Comparison of ENCODE assay signal across 15 cellular contexts in genomic region chr4:122776916-122777315, GRCh38. TPM values are rescaled to one million over a fixed set of nuclear protein-coding genes. Genes with fewer than 3 reads are reported as not detected.
DNase-seq lines count a peak whose midpoint lies in the region; ATAC-seq, FAIRE-seq and TF ChIP-seq lines count a peak whose summit lies in the region.
"Had no signal": no experiment of that assay in that cellular context is flagged by ENCODE, and none has a peak within 500 bp of the region (broad histone marks: within the 10 kb centered on the region; RNA-seq: fewer than 3 reads in every experiment).

No MANE protein-coding gene starts in this region.

- H3K27ac ChIP-seq in astrocyte (ENCODE audit: low read depth, low read length), result peak overlapping the region; percentile 69

- peak overlapping the region; percentile 54 for H3K27ac Mint-ChIP-seq in astrocyte (ENCODE audit: unreplicated experiment)

- H2AFZ ChIP-seq in astrocyte (ENCODE audit: low read depth, low read length), result no peak overlapping the region

- no peak for FAIRE-seq in astrocyte (lab: Jason Lieb, UNC)
- FAIRE-seq: D721Med, TTC549 had no signal

- H3K27me3 ChIP-seq in astrocyte (ENCODE audit: insufficient read depth, low read length), result no peaks in the 10 kb centered on the region

- no peaks in the 10 kb centered on the region for H3K9me3 ChIP-seq in astrocyte (ENCODE audit: insufficient read depth, low read depth, low read length)

- no peaks in the 10 kb centered on the region for H3K79me2 ChIP-seq in astrocyte (ENCODE audit: insufficient read depth, low read length)

- TF ChIP-seq CTCF in astrocyte (IDR thresholded peaks at IDR 0.05; ENCODE audit: insufficient read depth, low read depth, low read length), result no peak

- no peak overlapping the region for H3K9ac ChIP-seq in astrocyte (ENCODE audit: low read length)

- no peak overlapping the region for H3K4me3 Mint-ChIP-seq in astrocyte (ENCODE audit: unreplicated experiment)

- H3K4me3 ChIP-seq in astrocyte (ENCODE audit: insufficient read depth, low read depth, low read length), result no peak overlapping the region

- H3K27me3 Mint-ChIP-seq in astrocyte (ENCODE audit: low read depth, unreplicated experiment), result no peaks in the 10 kb centered on the region

- H3K9me3 Mint-ChIP-seq in astrocyte (ENCODE audit: unreplicated experiment), result no peaks in the 10 kb centered on the region

- H4K20me1 ChIP-seq in astrocyte (ENCODE audit: insufficient read depth, low read length), result no peaks in the 10 kb centered on the region

- peaks cover 10% of the 10 kb centered on the region for H3K4me1 ChIP-seq in astrocyte (ENCODE audit: insufficient read depth, low read length)

- ATAC-seq in HG02885 (IDR thresholded peaks at IDR 0.05; ENCODE audit: poor library complexity, unreplicated experiment) (no peak), GM21737 (IDR thresholded peaks at IDR 0.05; ENCODE audit: unreplicated experiment) (no peak)
- ATAC-seq: stimulated activated naive CD8-positive, alpha-beta T cell treated with anti-CD3 and anti-CD28 coated beads, Interleukin-15, Interleukin-2, amounts not matched to agents 100 U/mL and 50 U/mL, for 24 hours had no signal

- no peak for TF ChIP-seq EP300 in Ishikawa (IDR thresholded peaks at IDR 0.05; ENCODE audit: borderline replicate concordance)

- TF ChIP-seq RAD21 in Ishikawa (IDR thresholded peaks at IDR 0.05; ENCODE audit: low read depth), result no peak

- H3K36me3 ChIP-seq in astrocyte (ENCODE audit: insufficient read depth, low read length), result no peaks in the 10 kb centered on the region

- peaks cover 17% of the 10 kb centered on the region for H3K4me1 Mint-ChIP-seq in astrocyte (ENCODE audit: low read depth, unreplicated experiment)

- DNase-seq in COLO668 (lab: John Stamatoyannopoulos, UW; ENCODE audit: unreplicated experiment), result peak; percentile 3
- DNase-seq in astrocyte (ENCODE audit: low read depth), result no peak
- peak; percentile 62 for DNase-seq in iris pigment epithelial cell (ENCODE audit: low read depth)
- no peak for DNase-seq in NOMO-1 treated with DMSO at 0.1 percent for 48 hours (lab: John Stamatoyannopoulos, UW; ENCODE audit: unreplicated experiment)
- DNase-seq in T-helper 1 cell, result no peak
- DNase-seq: activated effector memory CD4-positive, alpha-beta T cell treated with Interleukin-2 at 50 U/mL for 16 hours; effector memory CD4-positive, alpha-beta T cell; NCI-H2107; nucleus accumbens; stimulated activated naive CD8-positive, alpha-beta T cell treated with anti-CD3 and anti-CD28 coated beads, Interleukin-15, Interleukin-2, amounts not matched to agents 100 U/mL and 50 U/mL, for 24 hours had no signal

- no peaks in the 10 kb centered on the region for H3K36me3 Mint-ChIP-seq in astrocyte (ENCODE audit: low read depth, unreplicated experiment)

- no peak overlapping the region for H3K4me2 ChIP-seq in astrocyte (ENCODE audit: low read length)

TF ChIP-seq in Ishikawa, 13 proteins besides CTCF, POLR2A, EP300 and RAD21:
- TF ChIP-seq MAX (IDR thresholded peaks at IDR 0.05) (no peak), NFIC (IDR thresholded peaks at IDR 0.05) (peak; percentile 54; the same call in 1 of the 2 replicates)
- TF ChIP-seq, protein P1, sequence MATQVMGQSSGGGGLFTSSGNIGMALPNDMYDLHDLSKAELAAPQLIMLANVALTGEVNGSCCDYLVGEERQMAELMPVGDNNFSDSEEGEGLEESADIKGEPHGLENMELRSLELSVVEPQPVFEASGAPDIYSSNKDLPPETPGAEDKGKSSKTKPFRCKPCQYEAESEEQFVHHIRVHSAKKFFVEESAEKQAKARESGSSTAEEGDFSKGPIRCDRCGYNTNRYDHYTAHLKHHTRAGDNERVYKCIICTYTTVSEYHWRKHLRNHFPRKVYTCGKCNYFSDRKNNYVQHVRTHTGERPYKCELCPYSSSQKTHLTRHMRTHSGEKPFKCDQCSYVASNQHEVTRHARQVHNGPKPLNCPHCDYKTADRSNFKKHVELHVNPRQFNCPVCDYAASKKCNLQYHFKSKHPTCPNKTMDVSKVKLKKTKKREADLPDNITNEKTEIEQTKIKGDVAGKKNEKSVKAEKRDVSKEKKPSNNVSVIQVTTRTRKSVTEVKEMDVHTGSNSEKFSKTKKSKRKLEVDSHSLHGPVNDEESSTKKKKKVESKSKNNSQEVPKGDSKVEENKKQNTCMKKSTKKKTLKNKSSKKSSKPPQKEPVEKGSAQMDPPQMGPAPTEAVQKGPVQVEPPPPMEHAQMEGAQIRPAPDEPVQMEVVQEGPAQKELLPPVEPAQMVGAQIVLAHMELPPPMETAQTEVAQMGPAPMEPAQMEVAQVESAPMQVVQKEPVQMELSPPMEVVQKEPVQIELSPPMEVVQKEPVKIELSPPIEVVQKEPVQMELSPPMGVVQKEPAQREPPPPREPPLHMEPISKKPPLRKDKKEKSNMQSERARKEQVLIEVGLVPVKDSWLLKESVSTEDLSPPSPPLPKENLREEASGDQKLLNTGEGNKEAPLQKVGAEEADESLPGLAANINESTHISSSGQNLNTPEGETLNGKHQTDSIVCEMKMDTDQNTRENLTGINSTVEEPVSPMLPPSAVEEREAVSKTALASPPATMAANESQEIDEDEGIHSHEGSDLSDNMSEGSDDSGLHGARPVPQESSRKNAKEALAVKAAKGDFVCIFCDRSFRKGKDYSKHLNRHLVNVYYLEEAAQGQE (IDR thresholded peaks at IDR 0.05; ENCODE audit: low read depth), result no peak
TF ChIP-seq in Ishikawa: peak in this region for 1.

RNA-seq across cellular contexts. Expression of gene BBS12, which starts 44.4 kb away (rescaled TPM):
- 4.5 and 4.7 TPM in 2 replicates for total RNA-seq in astrocyte

RNA-seq across cellular contexts. Expression of gene FGF2, which starts 49.7 kb away (rescaled TPM):
- 30.5 and 38.4 TPM in 2 replicates for total RNA-seq in astrocyte

Comparison
In these comparisons a context has a peak if more than half of its experiments do, and no peak if none do; other contexts are left out.
1. DNase-seq: peak in COLO668 (single experiment) and iris pigment epithelial cell (single experiment); none in astrocyte (single experiment), NOMO-1 treated with DMSO at 0.1 percent for 48 hours (single experiment) and T-helper 1 cell (0 of 5).